ENCODE assay signal across 16 cellular contexts in genomic region chr5:32230356-32231099, GRCh38. TPM values are rescaled to one million over a fixed set of nuclear protein-coding genes. Genes with fewer than 3 reads are reported as not detected.
DNase-seq lines count a peak whose midpoint lies in the region; ATAC-seq and TF ChIP-seq lines count a peak whose summit lies in the region.
"Had no signal": no experiment of that assay in that cellular context is flagged by ENCODE, and none has a peak within 500 bp of the region (broad histone marks: within the 10 kb centered on the region; RNA-seq: fewer than 3 reads in every experiment).

No MANE protein-coding gene starts in this region.

- intact Hi-C loops in esophagus muscularis mucosa (cut with DNase I) = loop anchor here (5.0 to 10.0 kb wide), 3 partner anchors 82 to 384 kb away; partner anchors contain the start of genes MTMR12 and SUB1

- H3K4me1 ChIP-seq in esophagus muscularis mucosa (peaks cover 29 to 61% (median 45%) of the 10 kb centered on the region in 4 donors), smooth muscle cell (ENCODE audit: low read depth) (no peaks in the 10 kb centered on the region)

- H3K9me3 ChIP-seq in esophagus muscularis mucosa = no peaks in the 10 kb centered on the region
- no peaks in the 10 kb centered on the region for H3K9me3 ChIP-seq in smooth muscle cell (replicated peaks; ENCODE audit: low read depth)
- H3K9me3 ChIP-seq: A549, left lung had no signal

- WGBS in esophagus muscularis mucosa = 66% methylated on average over 3 of the region's 3 CpGs
- 67% methylated on average over 3 of the region's 3 CpGs for WGBS in smooth muscle cell (ENCODE audit: low lambda C conversion rate)

- TF ChIP-seq EP300 in esophagus muscularis mucosa (IDR thresholded peaks at IDR 0.05) = no peak

- peaks cover 4% of the 10 kb centered on the region for H3F3A ChIP-seq in smooth muscle cell (ENCODE audit: low read depth)

- no peaks in the 10 kb centered on the region for H4K20me1 ChIP-seq in smooth muscle cell (ENCODE audit: low read depth)

- H3K27me3 ChIP-seq in esophagus muscularis mucosa (no peaks in the 10 kb centered on the region), smooth muscle cell (ENCODE audit: low read depth) (no peaks in the 10 kb centered on the region)
- H3K27me3 ChIP-seq: left lung had no signal

- H3K4me2 ChIP-seq in smooth muscle cell = no peak overlapping the region
- H3K4me2 ChIP-seq: A549 had no signal

- no peak overlapping the region for H3K9ac ChIP-seq in smooth muscle cell (ENCODE audit: low read depth)

- no peak overlapping the region for H2AFZ ChIP-seq in smooth muscle cell (ENCODE audit: low read depth)

- H3K27ac ChIP-seq in esophagus muscularis mucosa (replicated peaks in 1 of 4) (peak overlapping the region; percentile 31 to 72 (median 40)), smooth muscle cell (ENCODE audit: low read depth) (peak overlapping the region; percentile 38)

- no peaks in the 10 kb centered on the region for H3K79me2 ChIP-seq in smooth muscle cell (ENCODE audit: low read depth)

- ATAC-seq in HG03469 (IDR thresholded peaks at IDR 0.05; ENCODE audit: unreplicated experiment) = no peak
- ATAC-seq: A549; activated CD4-positive, CD25-positive, alpha-beta regulatory T cell treated with anti-CD3 and anti-CD28 coated beads, Interleukin-2, amount 50 U/mL, for 24 hours; esophagus mucosa; left lung; PC-3; stimulated activated naive CD8-positive, alpha-beta T cell treated with anti-CD3 and anti-CD28 coated beads, Interleukin-15, amount 100 ng/mL, for 72 hours; T-cell had no signal

- peak; percentile 43 for DNase-seq in NCI-H748 (lab: John Stamatoyannopoulos, UW; ENCODE audit: unreplicated experiment)
- no peak for DNase-seq in NCI-H748 treated with DMSO at 0.1 percent for 48 hours (lab: John Stamatoyannopoulos, UW)
- peak; percentile 71 for DNase-seq in NCI-H1694 treated with DMSO at 0.1 percent for 48 hours (lab: John Stamatoyannopoulos, UW)
- DNase-seq in esophagus muscularis mucosa (ENCODE audit: extremely low spot score) = no peak
- DNase-seq in smooth muscle cell (lab: John Stamatoyannopoulos, UW; ENCODE audit: unreplicated experiment) = no peak
- no peak for DNase-seq in NCI-H82 treated with DMSO at 0.1 percent for 48 hours (lab: John Stamatoyannopoulos, UW; ENCODE audit: unreplicated experiment)
- no peak for DNase-seq in mesenteric fat pad (ENCODE audit: low spot score)
- DNase-seq: activated T-cell treated with anti-CD3 and anti-CD28 coated beads, Interleukin-2, amount 50 U/mL, for 48 hours; PC-3; stimulated activated naive CD8-positive, alpha-beta T cell treated with anti-CD3 and anti-CD28 coated beads, Interleukin-15, amount 100 ng/mL, for 72 hours had no signal

- TF ChIP-seq CTCF in esophagus muscularis mucosa (IDR thresholded peaks at IDR 0.05) = no peak
- no peak for TF ChIP-seq CTCF in smooth muscle cell (IDR thresholded peaks at IDR 0.05; ENCODE audit: borderline replicate concordance, insufficient read depth, poor library complexity, severe bottlenecking)

- H3K36me3 ChIP-seq in esophagus muscularis mucosa (peaks cover 0 to 40% (median 35%) of the 10 kb centered on the region in 4 donors), smooth muscle cell (ENCODE audit: low read depth) (no peaks in the 10 kb centered on the region)

- no peak overlapping the region for H3K4me3 ChIP-seq in esophagus muscularis mucosa
- H3K4me3 ChIP-seq in smooth muscle cell = no peak overlapping the region
- H3K4me3 ChIP-seq: A549, left lung had no signal

- TF ChIP-seq POLR2A in esophagus muscularis mucosa (IDR thresholded peaks at IDR 0.05; ENCODE audit: low read depth) = no peak

RNA-seq across cellular contexts. Expression of gene GOLPH3, which starts 56.4 kb away (rescaled TPM):
- 100 to 1,000 TPM; 149 to 277 (median 187) TPM for total RNA-seq in esophagus muscularis mucosa
- total RNA-seq in smooth muscle cell = 108 and 112 TPM in 2 replicates
- 91.6 and 95.3 TPM in 2 replicates for polyA plus RNA-seq in smooth muscle cell
- 120 TPM for total RNA-seq in mesenteric fat pad

Comparison
In these comparisons a context has a peak if more than half of its experiments do, and no peak if none do; other contexts are left out.
1. DNase-seq: peak in NCI-H748 (single experiment) and NCI-H1694 treated with DMSO at 0.1 percent for 48 hours (single experiment); none in NCI-H748 treated with DMSO at 0.1 percent for 48 hours (single experiment), esophagus muscularis mucosa (single experiment), smooth muscle cell (single experiment), NCI-H82 treated with DMSO at 0.1 percent for 48 hours (single experiment) and mesenteric fat pad (single experiment).